Comparison of ENCODE assay signal across 8 cellular contexts in the genomic region with DNA sequence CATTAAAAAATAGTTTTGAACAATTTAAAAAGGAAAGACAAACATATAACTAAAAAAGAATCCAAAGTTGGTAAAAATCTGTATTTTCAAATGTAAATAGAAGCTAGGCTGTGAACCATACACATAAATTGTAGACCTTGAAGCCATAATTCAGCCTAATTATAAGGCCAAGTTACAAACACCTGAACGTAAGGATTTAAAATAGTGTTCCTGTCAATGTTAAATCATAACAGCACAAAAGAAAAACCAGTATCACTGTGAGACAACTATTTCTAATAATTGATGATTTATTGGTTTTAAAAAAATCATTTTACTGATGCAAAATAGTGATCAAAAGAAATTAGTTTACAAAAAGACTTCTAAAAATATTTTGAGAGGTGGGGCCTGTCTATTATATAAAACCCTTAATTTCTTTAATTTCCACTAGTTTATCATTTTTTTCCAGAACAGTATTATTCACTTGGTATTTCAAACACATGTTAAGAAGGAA. TPM values are rescaled to one million over a fixed set of nuclear protein-coding genes. Genes with fewer than 3 reads are reported as not detected.
DNase-seq lines count a peak whose midpoint lies in the region; ATAC-seq, FAIRE-seq and TF ChIP-seq lines count a peak whose summit lies in the region.

No MANE protein-coding gene starts in this region.

- H3K4me1 ChIP-seq in heart right ventricle (peaks cover 0 to 55% (median 42%) of the 10 kb centered on the region in 9 donors), body of pancreas (peaks cover 37% of the 10 kb centered on the region), urinary bladder (ENCODE audit: insufficient read depth) (no peaks in the 10 kb centered on the region)

- H3K9me3 ChIP-seq in heart right ventricle (no peaks in the 10 kb centered on the region), body of pancreas (no peaks in the 10 kb centered on the region)

- ATAC-seq in heart right ventricle = no peak
- ATAC-seq in body of pancreas = no peak
- no peak for ATAC-seq in memory B cell (ENCODE audit: low read depth)
- ATAC-seq in HG02885 (IDR thresholded peaks at IDR 0.05; ENCODE audit: poor library complexity, unreplicated experiment) = no peak

- H3K27ac ChIP-seq in heart right ventricle (peak overlapping the region; percentile 96 to 100 (median 100)), body of pancreas (peak overlapping the region; percentile 71 to 100 (median 100)), urinary bladder (ENCODE audit: low read depth) (peak overlapping the region; percentile 63)

- intact Hi-C loops in heart right ventricle (cut with DNase I) = loop anchor here in 6 of 10 donors (5.0 to 10.0 kb wide), 8 partner anchors 68 to 472 kb away; no protein-coding TSS in a partner anchor
- intact Hi-C loops in cardiac septum (cut with DNase I) = no loop called here
- intact Hi-C loops in body of pancreas (cut with DNase I) = no loop called here

- 0% methylated on average over 1 of the region's 1 CpG for WGBS in heart right ventricle, 2 donors
- 0 to 2% methylated on average over 1 of the region's 1 CpG for WGBS in body of pancreas, 2 donors
- 1% methylated on average over 1 of the region's 1 CpG for WGBS in urinary bladder

- FAIRE-seq in HTR-8/SVneo (lab: Jason Lieb, UNC) = no peak

- peaks cover 0 to 62% (median 23%) of the 10 kb centered on the region in 9 donors for H3K36me3 ChIP-seq in heart right ventricle
- H3K36me3 ChIP-seq in body of pancreas (replicated peaks in 1 of 2; ENCODE audit: insufficient read depth in 1 of 2, low read depth in 2 of 2) = peaks cover 3 to 4% of the 10 kb centered on the region in 2 donors
- H3K36me3 ChIP-seq in urinary bladder (ENCODE audit: insufficient read depth) = no peaks in the 10 kb centered on the region

- H3K4me3 Mint-ChIP-seq in memory B cell = peak overlapping the region; percentile 89

- H3K27me3 ChIP-seq in heart right ventricle (no peaks in the 10 kb centered on the region), body of pancreas (no peaks in the 10 kb centered on the region)

- peak overlapping the region; percentile 100 for H3K27ac Mint-ChIP-seq in memory B cell

- no peaks in the 10 kb centered on the region for H3K27me3 Mint-ChIP-seq in memory B cell

- peaks cover 42% of the 10 kb centered on the region for H3K4me1 Mint-ChIP-seq in memory B cell

- DNase-seq in heart right ventricle (no peak), cardiac septum (ENCODE audit: low spot score) (no peak), body of pancreas (no peak), memory B cell (ENCODE audit: low spot score in 2 of 2) (no peak), NCI-H2196 (lab: John Stamatoyannopoulos, UW; ENCODE audit: unreplicated experiment) (no peak), HTR-8/SVneo (ENCODE audit: insufficient read length, low spot score) (no peak)

- H3K9me3 Mint-ChIP-seq in memory B cell = no peaks in the 10 kb centered on the region

- TF ChIP-seq CTCF in heart right ventricle (IDR thresholded peaks at IDR 0.05) (no peak), body of pancreas (IDR thresholded peaks at IDR 0.05) (no peak)

- H3K4me3 ChIP-seq in heart right ventricle (peak overlapping the region; percentile 78 to 96 (median 88)), body of pancreas (peak overlapping the region; percentile 18 to 61), urinary bladder (ENCODE audit: low read depth, low read length) (peak overlapping the region; percentile 51)

- peaks cover 25% of the 10 kb centered on the region for H3K36me3 Mint-ChIP-seq in memory B cell

- TF ChIP-seq POLR2A in body of pancreas (IDR thresholded peaks at IDR 0.05) = no peak

RNA-seq across cellular contexts. Expression of a gene that starts 4.4 kb away (rescaled TPM):
- 100 to 1,000 TPM in 6 of 10 donors, 10 to 100 TPM in 4; 78.2 to 181 (median 104) TPM for total RNA-seq in heart right ventricle
- 10 to 100 TPM; 50.6 to 54.0 TPM for polyA plus RNA-seq in heart right ventricle
- total RNA-seq in cardiac septum = 65.6 TPM
- total RNA-seq in body of pancreas = 10 to 100 TPM; 82.7 to 83.3 TPM
- total RNA-seq in urinary bladder = 137 TPM
- polyA plus RNA-seq in urinary bladder = 137 TPM

Comparison
In these comparisons a context has a peak if more than half of its experiments do, and no peak if none do; other contexts are left out.
1. intact Hi-C loops: an anchor here in heart right ventricle (5.0 to 10.0 kb wide); none called in cardiac septum and body of pancreas.